14 cellular contexts compared by ENCODE assay signal in the genomic region with DNA sequence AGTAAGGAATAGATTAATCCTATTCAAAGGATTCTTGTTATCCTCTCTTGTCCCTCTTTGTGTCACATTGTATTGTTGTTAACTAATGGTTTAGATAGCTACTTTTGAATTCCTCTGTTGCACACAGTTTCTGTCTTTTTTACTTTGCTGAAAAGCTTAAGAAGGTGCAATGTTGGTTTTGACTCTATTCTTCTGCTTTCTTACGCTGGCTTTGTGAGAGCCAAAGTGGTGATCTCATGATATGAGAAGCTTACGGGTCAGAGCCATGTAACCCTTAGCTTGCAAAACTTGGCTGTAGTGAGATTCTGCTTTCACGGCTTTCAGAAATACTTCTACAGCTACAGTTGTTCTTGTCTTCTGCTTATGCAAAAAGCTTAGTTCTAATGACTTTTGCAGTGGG.
DNase-seq lines count a peak whose midpoint lies in the region; ATAC-seq, FAIRE-seq and TF ChIP-seq lines count a peak whose summit lies in the region.
"Had no signal": no experiment of that assay in that cellular context is flagged by ENCODE, and none has a peak within 500 bp of the region (broad histone marks: within the 10 kb centered on the region; RNA-seq: fewer than 3 reads in every experiment).

No MANE protein-coding gene starts in this region.

- CTCF ChIA-PET in BJ (lab: Yijun Ruan, JAX), result interaction anchor here (1.4 kb wide), 1 partner anchor 13 kb away, joined by 3 read pairs; no protein-coding TSS in a partner anchor

- POLR2A ChIA-PET in BJ (lab: Charles Lee), result no interaction called here

- ATAC-seq in pancreas (peak; percentile 66 to 87 (median 85)), GM19328 (IDR thresholded peaks at IDR 0.05; ENCODE audit: unreplicated experiment) (no peak), GM19324 (IDR thresholded peaks at IDR 0.05; ENCODE audit: low FRiP score, unreplicated experiment) (no peak)
- ATAC-seq: foreskin keratinocyte had no signal

- peaks cover 0 to 18% (median 13%) of the 10 kb centered on the region in 3 donors for H3K4me1 ChIP-seq in pancreas
- H3K4me1 ChIP-seq: foreskin keratinocyte had no signal

- 13 to 17% methylated on average over 3 of the region's 3 CpGs for WGBS in pancreas, 2 donors

- intact Hi-C loops in pancreas (cut with DNase I), result no loop called here

- FAIRE-seq in pancreas (lab: Jason Lieb, UNC), result no peak

- TF ChIP-seq CTCF in BJ (IDR thresholded peaks at IDR 0.05; ENCODE audit: insufficient read depth, low read depth, low read length) (no peak), fibroblast of villous mesenchyme (IDR thresholded peaks at IDR 0.05; ENCODE audit: insufficient read depth, low read depth, low read length) (no peak), pancreas (IDR thresholded peaks at IDR 0.05) (no peak)

- DNase-seq in BJ (ENCODE audit: low read depth) (peak; percentile 26), amniotic stem cell (lab: John Stamatoyannopoulos, UW) (peak; percentile 27), fibroblast of villous mesenchyme (ENCODE audit: low read depth) (peak; percentile 58), pancreas (no peak), SHP77 treated with DMSO at 0.1 percent for 48 hours (lab: John Stamatoyannopoulos, UW) (no peak), HPDE6-E6E7 (ENCODE audit: extremely low spot score) (no peak)
- DNase-seq: activated gamma-delta T cell treated with Interleukin-2 at 50 U/mL for 16 hours; CD4-positive, alpha-beta T cell; foreskin keratinocyte; NCI-H1417; NCI-H69; stimulated activated CD4-positive, alpha-beta T cell treated with anti-CD3 and anti-CD28 coated beads, Interleukin-2, amount 100 ng/mL, for 24 hours had no signal

- H3K9me3 ChIP-seq in pancreas, result no peaks in the 10 kb centered on the region

- H3K27me3 ChIP-seq in BJ (ENCODE audit: control insufficient read depth, insufficient read depth, low read length) (no peaks in the 10 kb centered on the region), pancreas (no peaks in the 10 kb centered on the region)
- H3K27me3 ChIP-seq: foreskin keratinocyte had no signal

- H3K4me3 ChIP-seq in BJ (ENCODE audit: low read depth, low read length) (no peak overlapping the region), fibroblast of villous mesenchyme (ENCODE audit: low read depth, low read length) (no peak overlapping the region), pancreas (no peak overlapping the region)

- H3K27ac ChIP-seq in pancreas, result peak overlapping the region in 2 of 4 donors; percentile 4 to 19
- H3K27ac ChIP-seq: foreskin keratinocyte had no signal

- no peaks in the 10 kb centered on the region for H3K36me3 ChIP-seq in BJ (ENCODE audit: control insufficient read depth, insufficient read depth, low read length)
- H3K36me3 ChIP-seq in pancreas, result no peaks in the 10 kb centered on the region

Comparison
In these comparisons a context has a peak if more than half of its experiments do, and no peak if none do; other contexts are left out.
1. DNase-seq: peak in BJ (single experiment), amniotic stem cell (single experiment) and fibroblast of villous mesenchyme (single experiment); none in pancreas (0 of 6), SHP77 treated with DMSO at 0.1 percent for 48 hours (single experiment) and HPDE6-E6E7 (single experiment).
2. ATAC-seq: peak in pancreas (4 of 4); none in GM19328 (single experiment) and GM19324 (single experiment).